1 cellular context compared by ENCODE assay signal in the genomic region with DNA sequence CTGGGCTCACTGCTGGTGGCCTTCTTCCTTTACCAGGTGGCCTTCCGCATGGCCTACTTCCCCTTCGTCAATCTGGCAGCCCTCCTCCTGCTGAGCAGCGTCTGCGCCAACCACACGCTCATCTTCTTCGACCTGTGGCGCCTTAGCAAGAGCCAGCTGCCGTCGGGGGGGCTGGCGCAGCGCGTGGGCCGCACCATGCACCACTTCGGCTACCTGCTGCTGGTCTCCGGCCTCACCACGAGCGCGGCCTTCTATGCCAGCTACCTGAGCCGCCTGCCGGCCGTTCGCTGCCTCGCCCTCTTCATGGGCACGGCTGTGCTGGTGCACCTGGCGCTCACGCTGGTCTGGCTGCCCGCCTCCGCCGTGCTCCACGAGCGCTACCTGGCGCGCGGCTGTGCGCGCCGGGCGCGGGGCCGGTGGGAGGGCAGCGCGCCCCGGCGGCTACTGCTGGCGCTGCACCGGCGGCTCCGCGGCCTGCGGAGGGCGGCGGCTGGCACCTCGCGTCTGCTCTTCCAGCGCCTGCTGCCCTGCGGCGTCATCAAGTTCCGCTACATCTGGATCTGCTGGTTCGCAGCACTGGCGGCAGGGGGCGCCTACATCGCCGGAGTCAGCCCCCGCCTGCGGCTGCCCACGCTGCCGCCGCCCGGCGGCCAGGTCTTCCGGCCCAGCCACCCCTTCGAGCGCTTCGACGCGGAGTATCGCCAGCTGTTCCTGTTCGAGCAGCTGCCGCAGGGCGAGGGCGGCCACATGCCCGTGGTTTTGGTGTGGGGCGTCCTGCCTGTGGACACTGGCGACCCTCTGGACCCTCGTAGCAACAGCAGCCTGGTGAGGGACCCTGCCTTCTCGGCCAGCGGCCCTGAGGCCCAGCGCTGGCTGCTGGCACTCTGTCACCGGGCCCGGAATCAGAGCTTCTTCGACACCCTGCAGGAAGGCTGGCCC.
TF ChIP-seq lines count a peak whose summit lies in the region.

No MANE protein-coding gene starts in this region.

TF ChIP-seq in HepG2, 621 proteins besides CTCF, POLR2A, EP300 and RAD21 (continued from another document and continues in another):
- TF ChIP-seq, protein P1, sequence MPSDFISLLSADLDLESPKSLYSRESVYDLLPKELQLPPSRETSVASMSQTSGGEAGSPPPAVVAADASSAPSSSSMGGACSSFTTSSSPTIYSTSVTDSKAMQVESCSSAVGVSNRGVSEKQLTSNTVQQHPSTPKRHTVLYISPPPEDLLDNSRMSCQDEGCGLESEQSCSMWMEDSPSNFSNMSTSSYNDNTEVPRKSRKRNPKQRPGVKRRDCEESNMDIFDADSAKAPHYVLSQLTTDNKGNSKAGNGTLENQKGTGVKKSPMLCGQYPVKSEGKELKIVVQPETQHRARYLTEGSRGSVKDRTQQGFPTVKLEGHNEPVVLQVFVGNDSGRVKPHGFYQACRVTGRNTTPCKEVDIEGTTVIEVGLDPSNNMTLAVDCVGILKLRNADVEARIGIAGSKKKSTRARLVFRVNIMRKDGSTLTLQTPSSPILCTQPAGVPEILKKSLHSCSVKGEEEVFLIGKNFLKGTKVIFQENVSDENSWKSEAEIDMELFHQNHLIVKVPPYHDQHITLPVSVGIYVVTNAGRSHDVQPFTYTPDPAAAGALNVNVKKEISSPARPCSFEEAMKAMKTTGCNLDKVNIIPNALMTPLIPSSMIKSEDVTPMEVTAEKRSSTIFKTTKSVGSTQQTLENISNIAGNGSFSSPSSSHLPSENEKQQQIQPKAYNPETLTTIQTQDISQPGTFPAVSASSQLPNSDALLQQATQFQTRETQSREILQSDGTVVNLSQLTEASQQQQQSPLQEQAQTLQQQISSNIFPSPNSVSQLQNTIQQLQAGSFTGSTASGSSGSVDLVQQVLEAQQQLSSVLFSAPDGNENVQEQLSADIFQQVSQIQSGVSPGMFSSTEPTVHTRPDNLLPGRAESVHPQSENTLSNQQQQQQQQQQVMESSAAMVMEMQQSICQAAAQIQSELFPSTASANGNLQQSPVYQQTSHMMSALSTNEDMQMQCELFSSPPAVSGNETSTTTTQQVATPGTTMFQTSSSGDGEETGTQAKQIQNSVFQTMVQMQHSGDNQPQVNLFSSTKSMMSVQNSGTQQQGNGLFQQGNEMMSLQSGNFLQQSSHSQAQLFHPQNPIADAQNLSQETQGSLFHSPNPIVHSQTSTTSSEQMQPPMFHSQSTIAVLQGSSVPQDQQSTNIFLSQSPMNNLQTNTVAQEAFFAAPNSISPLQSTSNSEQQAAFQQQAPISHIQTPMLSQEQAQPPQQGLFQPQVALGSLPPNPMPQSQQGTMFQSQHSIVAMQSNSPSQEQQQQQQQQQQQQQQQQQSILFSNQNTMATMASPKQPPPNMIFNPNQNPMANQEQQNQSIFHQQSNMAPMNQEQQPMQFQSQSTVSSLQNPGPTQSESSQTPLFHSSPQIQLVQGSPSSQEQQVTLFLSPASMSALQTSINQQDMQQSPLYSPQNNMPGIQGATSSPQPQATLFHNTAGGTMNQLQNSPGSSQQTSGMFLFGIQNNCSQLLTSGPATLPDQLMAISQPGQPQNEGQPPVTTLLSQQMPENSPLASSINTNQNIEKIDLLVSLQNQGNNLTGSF (CRISPR knock-in tag; IDR thresholded peaks at IDR 0.05), result peak; percentile 99
- TF ChIP-seq, protein P2, sequence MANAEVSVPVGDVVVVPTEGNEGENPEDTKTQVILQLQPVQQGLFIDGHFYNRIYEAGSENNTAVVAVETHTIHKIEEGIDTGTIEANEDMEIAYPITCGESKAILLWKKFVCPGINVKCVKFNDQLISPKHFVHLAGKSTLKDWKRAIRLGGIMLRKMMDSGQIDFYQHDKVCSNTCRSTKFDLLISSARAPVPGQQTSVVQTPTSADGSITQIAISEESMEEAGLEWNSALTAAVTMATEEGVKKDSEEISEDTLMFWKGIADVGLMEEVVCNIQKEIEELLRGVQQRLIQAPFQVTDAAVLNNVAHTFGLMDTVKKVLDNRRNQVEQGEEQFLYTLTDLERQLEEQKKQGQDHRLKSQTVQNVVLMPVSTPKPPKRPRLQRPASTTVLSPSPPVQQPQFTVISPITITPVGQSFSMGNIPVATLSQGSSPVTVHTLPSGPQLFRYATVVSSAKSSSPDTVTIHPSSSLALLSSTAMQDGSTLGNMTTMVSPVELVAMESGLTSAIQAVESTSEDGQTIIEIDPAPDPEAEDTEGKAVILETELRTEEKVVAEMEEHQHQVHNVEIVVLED (CRISPR knock-in tag; IDR thresholded peaks at IDR 0.05; ENCODE audit: borderline replicate concordance), result peak; percentile 59; the same call in 1 of the 2 replicates
- TF ChIP-seq, protein P3, sequence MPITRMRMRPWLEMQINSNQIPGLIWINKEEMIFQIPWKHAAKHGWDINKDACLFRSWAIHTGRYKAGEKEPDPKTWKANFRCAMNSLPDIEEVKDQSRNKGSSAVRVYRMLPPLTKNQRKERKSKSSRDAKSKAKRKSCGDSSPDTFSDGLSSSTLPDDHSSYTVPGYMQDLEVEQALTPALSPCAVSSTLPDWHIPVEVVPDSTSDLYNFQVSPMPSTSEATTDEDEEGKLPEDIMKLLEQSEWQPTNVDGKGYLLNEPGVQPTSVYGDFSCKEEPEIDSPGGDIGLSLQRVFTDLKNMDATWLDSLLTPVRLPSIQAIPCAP (CRISPR knock-in tag; IDR thresholded peaks at IDR 0.05; ENCODE audit: low read depth), result peak; percentile 83; the same call in 1 of the 2 replicates
- TF ChIP-seq, protein P4, sequence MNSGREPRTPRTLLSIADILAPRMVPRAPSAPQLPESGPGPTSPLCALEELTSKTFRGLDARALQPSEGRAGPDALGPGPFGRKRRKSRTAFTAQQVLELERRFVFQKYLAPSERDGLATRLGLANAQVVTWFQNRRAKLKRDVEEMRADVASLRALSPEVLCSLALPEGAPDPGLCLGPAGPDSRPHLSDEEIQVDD (CRISPR knock-in tag; IDR thresholded peaks at IDR 0.05; ENCODE audit: borderline replicate concordance), result peak; percentile 99; the same call in 1 of the 2 replicates
- TF ChIP-seq ZNF839 (CRISPR knock-in tag; IDR thresholded peaks at IDR 0.05; ENCODE audit: borderline replicate concordance) (0 out of 2 replicates have a peak, but pooled peaks have one; percentile 40), EZH2 (conservative IDR thresholded peaks at IDR 0.05; ENCODE audit: low read depth, low read length) (no peak), ZFP36L2 (CRISPR knock-in tag; IDR thresholded peaks at IDR 0.05) (no peak), CHD2 (IDR thresholded peaks at IDR 0.05; ENCODE audit: low read depth, low read length) (no peak), SAP130 (CRISPR knock-in tag; IDR thresholded peaks at IDR 0.05; ENCODE audit: low read depth) (peak; percentile 63), ZNF713 (CRISPR knock-in tag; IDR thresholded peaks at IDR 0.05) (no peak), ZFP37 (CRISPR knock-in tag; IDR thresholded peaks at IDR 0.05; ENCODE audit: borderline replicate concordance) (peak; percentile 91), FIP1L1 (IDR thresholded peaks at IDR 0.05; ENCODE audit: borderline replicate concordance, insufficient read depth, low read depth, low read length) (no peak), KDM3A (CRISPR knock-in tag; IDR thresholded peaks at IDR 0.05; ENCODE audit: low read depth) (no peak), ZNF34 (CRISPR knock-in tag; IDR thresholded peaks at IDR 0.05; ENCODE audit: borderline replicate concordance) (no peak), CCAR2 (optimal IDR thresholded peaks at IDR 0.05; ENCODE audit: low read depth, low read length) (no peak), ARHGAP35 (CRISPR knock-in tag; IDR thresholded peaks at IDR 0.05; ENCODE audit: borderline replicate concordance) (peak; percentile 95), POGZ (CRISPR knock-in tag; IDR thresholded peaks at IDR 0.05) (0 out of 2 replicates have a peak, but pooled peaks have one; percentile 43), ISX (CRISPR knock-in tag; conservative IDR thresholded peaks at IDR 0.05) (peak; percentile 97)
- TF ChIP-seq, protein P5, sequence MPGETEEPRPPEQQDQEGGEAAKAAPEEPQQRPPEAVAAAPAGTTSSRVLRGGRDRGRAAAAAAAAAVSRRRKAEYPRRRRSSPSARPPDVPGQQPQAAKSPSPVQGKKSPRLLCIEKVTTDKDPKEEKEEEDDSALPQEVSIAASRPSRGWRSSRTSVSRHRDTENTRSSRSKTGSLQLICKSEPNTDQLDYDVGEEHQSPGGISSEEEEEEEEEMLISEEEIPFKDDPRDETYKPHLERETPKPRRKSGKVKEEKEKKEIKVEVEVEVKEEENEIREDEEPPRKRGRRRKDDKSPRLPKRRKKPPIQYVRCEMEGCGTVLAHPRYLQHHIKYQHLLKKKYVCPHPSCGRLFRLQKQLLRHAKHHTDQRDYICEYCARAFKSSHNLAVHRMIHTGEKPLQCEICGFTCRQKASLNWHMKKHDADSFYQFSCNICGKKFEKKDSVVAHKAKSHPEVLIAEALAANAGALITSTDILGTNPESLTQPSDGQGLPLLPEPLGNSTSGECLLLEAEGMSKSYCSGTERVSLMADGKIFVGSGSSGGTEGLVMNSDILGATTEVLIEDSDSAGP (CRISPR knock-in tag; IDR thresholded peaks at IDR 0.05; ENCODE audit: borderline replicate concordance), result peak; percentile 79; the same call in 1 of the 2 replicates
- TF ChIP-seq, protein P6, sequence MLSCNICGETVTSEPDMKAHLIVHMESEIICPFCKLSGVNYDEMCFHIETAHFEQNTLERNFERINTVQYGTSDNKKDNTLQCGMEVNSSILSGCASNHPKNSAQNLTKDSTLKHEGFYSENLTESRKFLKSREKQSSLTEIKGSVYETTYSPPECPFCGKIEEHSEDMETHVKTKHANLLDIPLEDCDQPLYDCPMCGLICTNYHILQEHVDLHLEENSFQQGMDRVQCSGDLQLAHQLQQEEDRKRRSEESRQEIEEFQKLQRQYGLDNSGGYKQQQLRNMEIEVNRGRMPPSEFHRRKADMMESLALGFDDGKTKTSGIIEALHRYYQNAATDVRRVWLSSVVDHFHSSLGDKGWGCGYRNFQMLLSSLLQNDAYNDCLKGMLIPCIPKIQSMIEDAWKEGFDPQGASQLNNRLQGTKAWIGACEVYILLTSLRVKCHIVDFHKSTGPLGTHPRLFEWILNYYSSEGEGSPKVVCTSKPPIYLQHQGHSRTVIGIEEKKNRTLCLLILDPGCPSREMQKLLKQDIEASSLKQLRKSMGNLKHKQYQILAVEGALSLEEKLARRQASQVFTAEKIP (CRISPR knock-in tag; IDR thresholded peaks at IDR 0.05; ENCODE audit: borderline replicate concordance), result no peak
- TF ChIP-seq, protein P7, sequence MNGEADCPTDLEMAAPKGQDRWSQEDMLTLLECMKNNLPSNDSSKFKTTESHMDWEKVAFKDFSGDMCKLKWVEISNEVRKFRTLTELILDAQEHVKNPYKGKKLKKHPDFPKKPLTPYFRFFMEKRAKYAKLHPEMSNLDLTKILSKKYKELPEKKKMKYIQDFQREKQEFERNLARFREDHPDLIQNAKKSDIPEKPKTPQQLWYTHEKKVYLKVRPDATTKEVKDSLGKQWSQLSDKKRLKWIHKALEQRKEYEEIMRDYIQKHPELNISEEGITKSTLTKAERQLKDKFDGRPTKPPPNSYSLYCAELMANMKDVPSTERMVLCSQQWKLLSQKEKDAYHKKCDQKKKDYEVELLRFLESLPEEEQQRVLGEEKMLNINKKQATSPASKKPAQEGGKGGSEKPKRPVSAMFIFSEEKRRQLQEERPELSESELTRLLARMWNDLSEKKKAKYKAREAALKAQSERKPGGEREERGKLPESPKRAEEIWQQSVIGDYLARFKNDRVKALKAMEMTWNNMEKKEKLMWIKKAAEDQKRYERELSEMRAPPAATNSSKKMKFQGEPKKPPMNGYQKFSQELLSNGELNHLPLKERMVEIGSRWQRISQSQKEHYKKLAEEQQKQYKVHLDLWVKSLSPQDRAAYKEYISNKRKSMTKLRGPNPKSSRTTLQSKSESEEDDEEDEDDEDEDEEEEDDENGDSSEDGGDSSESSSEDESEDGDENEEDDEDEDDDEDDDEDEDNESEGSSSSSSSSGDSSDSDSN (CRISPR knock-in tag; IDR thresholded peaks at IDR 0.05), result peak; percentile 89
- TF ChIP-seq, protein P8, sequence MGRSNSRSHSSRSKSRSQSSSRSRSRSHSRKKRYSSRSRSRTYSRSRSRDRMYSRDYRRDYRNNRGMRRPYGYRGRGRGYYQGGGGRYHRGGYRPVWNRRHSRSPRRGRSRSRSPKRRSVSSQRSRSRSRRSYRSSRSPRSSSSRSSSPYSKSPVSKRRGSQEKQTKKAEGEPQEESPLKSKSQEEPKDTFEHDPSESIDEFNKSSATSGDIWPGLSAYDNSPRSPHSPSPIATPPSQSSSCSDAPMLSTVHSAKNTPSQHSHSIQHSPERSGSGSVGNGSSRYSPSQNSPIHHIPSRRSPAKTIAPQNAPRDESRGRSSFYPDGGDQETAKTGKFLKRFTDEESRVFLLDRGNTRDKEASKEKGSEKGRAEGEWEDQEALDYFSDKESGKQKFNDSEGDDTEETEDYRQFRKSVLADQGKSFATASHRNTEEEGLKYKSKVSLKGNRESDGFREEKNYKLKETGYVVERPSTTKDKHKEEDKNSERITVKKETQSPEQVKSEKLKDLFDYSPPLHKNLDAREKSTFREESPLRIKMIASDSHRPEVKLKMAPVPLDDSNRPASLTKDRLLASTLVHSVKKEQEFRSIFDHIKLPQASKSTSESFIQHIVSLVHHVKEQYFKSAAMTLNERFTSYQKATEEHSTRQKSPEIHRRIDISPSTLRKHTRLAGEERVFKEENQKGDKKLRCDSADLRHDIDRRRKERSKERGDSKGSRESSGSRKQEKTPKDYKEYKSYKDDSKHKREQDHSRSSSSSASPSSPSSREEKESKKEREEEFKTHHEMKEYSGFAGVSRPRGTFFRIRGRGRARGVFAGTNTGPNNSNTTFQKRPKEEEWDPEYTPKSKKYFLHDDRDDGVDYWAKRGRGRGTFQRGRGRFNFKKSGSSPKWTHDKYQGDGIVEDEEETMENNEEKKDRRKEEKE (IDR thresholded peaks at IDR 0.05), result no peak
- TF ChIP-seq, protein P9, sequence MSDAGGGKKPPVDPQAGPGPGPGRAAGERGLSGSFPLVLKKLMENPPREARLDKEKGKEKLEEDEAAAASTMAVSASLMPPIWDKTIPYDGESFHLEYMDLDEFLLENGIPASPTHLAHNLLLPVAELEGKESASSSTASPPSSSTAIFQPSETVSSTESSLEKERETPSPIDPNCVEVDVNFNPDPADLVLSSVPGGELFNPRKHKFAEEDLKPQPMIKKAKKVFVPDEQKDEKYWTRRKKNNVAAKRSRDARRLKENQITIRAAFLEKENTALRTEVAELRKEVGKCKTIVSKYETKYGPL (CRISPR knock-in tag; IDR thresholded peaks at IDR 0.05), result peak; percentile 93
- TF ChIP-seq, protein P10, sequence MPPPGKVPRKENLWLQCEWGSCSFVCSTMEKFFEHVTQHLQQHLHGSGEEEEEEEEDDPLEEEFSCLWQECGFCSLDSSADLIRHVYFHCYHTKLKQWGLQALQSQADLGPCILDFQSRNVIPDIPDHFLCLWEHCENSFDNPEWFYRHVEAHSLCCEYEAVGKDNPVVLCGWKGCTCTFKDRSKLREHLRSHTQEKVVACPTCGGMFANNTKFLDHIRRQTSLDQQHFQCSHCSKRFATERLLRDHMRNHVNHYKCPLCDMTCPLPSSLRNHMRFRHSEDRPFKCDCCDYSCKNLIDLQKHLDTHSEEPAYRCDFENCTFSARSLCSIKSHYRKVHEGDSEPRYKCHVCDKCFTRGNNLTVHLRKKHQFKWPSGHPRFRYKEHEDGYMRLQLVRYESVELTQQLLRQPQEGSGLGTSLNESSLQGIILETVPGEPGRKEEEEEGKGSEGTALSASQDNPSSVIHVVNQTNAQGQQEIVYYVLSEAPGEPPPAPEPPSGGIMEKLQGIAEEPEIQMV (CRISPR knock-in tag; IDR thresholded peaks at IDR 0.05; ENCODE audit: low read depth), result peak; percentile 80
- TF ChIP-seq, protein P11, sequence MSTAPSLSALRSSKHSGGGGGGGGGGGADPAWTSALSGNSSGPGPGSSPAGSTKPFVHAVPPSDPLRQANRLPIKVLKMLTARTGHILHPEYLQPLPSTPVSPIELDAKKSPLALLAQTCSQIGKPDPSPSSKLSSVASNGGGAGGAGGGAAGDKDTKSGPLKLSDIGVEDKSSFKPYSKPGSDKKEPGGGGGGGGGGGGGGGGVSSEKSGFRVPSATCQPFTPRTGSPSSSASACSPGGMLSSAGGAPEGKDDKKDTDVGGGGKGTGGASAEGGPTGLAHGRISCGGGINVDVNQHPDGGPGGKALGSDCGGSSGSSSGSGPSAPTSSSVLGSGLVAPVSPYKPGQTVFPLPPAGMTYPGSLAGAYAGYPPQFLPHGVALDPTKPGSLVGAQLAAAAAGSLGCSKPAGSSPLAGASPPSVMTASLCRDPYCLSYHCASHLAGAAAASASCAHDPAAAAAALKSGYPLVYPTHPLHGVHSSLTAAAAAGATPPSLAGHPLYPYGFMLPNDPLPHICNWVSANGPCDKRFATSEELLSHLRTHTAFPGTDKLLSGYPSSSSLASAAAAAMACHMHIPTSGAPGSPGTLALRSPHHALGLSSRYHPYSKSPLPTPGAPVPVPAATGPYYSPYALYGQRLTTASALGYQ (CRISPR knock-in tag; IDR thresholded peaks at IDR 0.05), result peak; percentile 86
